Comparison of ENCODE assay signal across 9 cellular contexts in the genomic region with DNA sequence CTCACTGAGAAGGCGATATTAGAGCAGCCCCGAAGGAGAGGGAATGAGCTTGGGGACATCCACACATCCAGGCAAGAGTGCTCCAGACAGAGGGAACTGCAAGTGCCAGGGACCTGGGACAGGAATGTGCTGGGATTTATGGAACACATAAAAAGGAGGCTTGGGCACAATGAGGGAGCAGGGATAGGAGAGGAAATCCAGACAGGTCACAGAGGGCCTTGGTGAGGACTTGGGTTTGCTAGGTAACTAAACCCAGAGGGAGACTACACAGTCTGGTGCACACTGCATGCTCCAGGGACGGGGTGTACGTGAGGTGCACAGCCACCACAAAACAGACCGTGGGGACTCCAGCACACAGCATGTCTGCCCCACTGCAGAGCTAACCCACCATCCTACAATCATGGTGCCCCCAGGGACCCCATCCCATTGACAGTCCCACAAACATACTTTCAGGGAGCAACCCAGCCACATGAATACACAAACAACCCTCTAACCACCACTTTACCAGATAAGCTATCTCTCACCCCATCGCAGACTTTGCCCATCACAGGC. TPM values are rescaled to one million over a fixed set of nuclear protein-coding genes. Genes with fewer than 3 reads are reported as not detected.
DNase-seq lines count a peak whose midpoint lies in the region; ATAC-seq, FAIRE-seq and TF ChIP-seq lines count a peak whose summit lies in the region.
"Had no signal": no experiment of that assay in that cellular context is flagged by ENCODE, and none has a peak within 500 bp of the region (broad histone marks: within the 10 kb centered on the region; RNA-seq: fewer than 3 reads in every experiment).

No MANE protein-coding gene starts in this region.

- no peaks in the 10 kb centered on the region for H3K9me3 Mint-ChIP-seq in mesothelial cell of epicardium

- WGBS in heart right ventricle, 2 donors = 65 to 69% methylated on average over 6 of the region's 6 CpGs

- H3K4me3 ChIP-seq in heart right ventricle = no peak overlapping the region
- H3K4me3 ChIP-seq in adipocyte (ENCODE audit: low read length) = no peak overlapping the region
- H3K4me3 ChIP-seq in vagina = no peak overlapping the region

- H3K27me3 Mint-ChIP-seq in mesothelial cell of epicardium (ENCODE audit: low read depth) = no peaks in the 10 kb centered on the region

- TF ChIP-seq CTCF in heart right ventricle (IDR thresholded peaks at IDR 0.05) = no peak
- no peak for TF ChIP-seq CTCF in mesothelial cell of epicardium (IDR thresholded peaks at IDR 0.05; ENCODE audit: unreplicated experiment)
- no peak for TF ChIP-seq CTCF in vagina (IDR thresholded peaks at IDR 0.05)

- H3K4me1 ChIP-seq in heart right ventricle (peaks cover 16 to 89% (median 46%) of the 10 kb centered on the region in 9 donors), adipocyte (ENCODE audit: control insufficient read depth, insufficient read depth, low read length) (peaks cover 40% of the 10 kb centered on the region), vagina (peaks cover 74% of the 10 kb centered on the region)

- peak overlapping the region; percentile 95 to 100 (median 99) for H3K27ac ChIP-seq in heart right ventricle
- peak overlapping the region; percentile 100 for H3K27ac ChIP-seq in vagina

- H3K27ac Mint-ChIP-seq in mesothelial cell of epicardium = peak overlapping the region; percentile 100

- DNase-seq in heart right ventricle (no peak), left cardiac atrium (no peak), adipocyte (ENCODE audit: low read depth) (no peak), mesothelial cell of epicardium (ENCODE audit: low spot score in 2 of 2, unreplicated experiment in 2 of 2) (no peak), vagina (ENCODE audit: extremely low spot score in 2 of 2) (no peak), NCI-H748 treated with DMSO at 0.1 percent for 48 hours (lab: John Stamatoyannopoulos, UW) (no peak), urothelium cell line (ENCODE audit: low spot score) (no peak), NCI-H1930 (lab: John Stamatoyannopoulos, UW) (no peak)

- intact Hi-C loops in heart right ventricle (cut with DNase I) (no loop called here), left cardiac atrium (cut with DNase I) (no loop called here), vagina (cut with DNase I) (no loop called here)

- no peak for FAIRE-seq in urothelium cell line (lab: Jason Lieb, UNC)
- FAIRE-seq: G401.6 had no signal

- H3K4me1 Mint-ChIP-seq in mesothelial cell of epicardium = peaks cover 16% of the 10 kb centered on the region

- H3K36me3 Mint-ChIP-seq in mesothelial cell of epicardium = peaks cover 9% of the 10 kb centered on the region

- peak overlapping the region; percentile 20 for H3K9ac ChIP-seq in adipocyte (ENCODE audit: low read length)

- ATAC-seq in heart right ventricle (no peak), left cardiac atrium (no peak)

- TF ChIP-seq POLR2A in vagina (IDR thresholded peaks at IDR 0.05) = no peak

- H3K4me3 Mint-ChIP-seq in mesothelial cell of epicardium = no peak overlapping the region

- H3K27me3 ChIP-seq in heart right ventricle (no peaks in the 10 kb centered on the region), adipocyte (replicated peaks; ENCODE audit: control insufficient read depth, insufficient read depth, low read length) (no peaks in the 10 kb centered on the region), vagina (no peaks in the 10 kb centered on the region)

- H3K9me3 ChIP-seq in heart right ventricle (no peaks in the 10 kb centered on the region), adipocyte (ENCODE audit: control insufficient read depth, low read length) (no peaks in the 10 kb centered on the region), vagina (no peaks in the 10 kb centered on the region)

- H3K36me3 ChIP-seq in heart right ventricle (peaks cover 0 to 23% (median 0%) of the 10 kb centered on the region in 9 donors), adipocyte (ENCODE audit: control insufficient read depth, insufficient read depth, low read length, severe bottlenecking) (no peaks in the 10 kb centered on the region), vagina (no peaks in the 10 kb centered on the region)

RNA-seq across cellular contexts. Expression of a gene that starts 5.6 kb away (rescaled TPM):
- total RNA-seq in heart right ventricle (100 to 1,000 TPM in 2 of 10 donors, 10 to 100 TPM in 8; 22.8 to 194 (median 48.1) TPM), left cardiac atrium (100 to 1,000 TPM in 1 of 2 donors, 10 to 100 TPM in 1; 93.5 to 156 TPM), mesothelial cell of epicardium (111 to 113 TPM (median 111 TPM) in 3 replicates), vagina (631 TPM)
- 10 to 100 TPM; 60.2 to 63.2 TPM for polyA plus RNA-seq in heart right ventricle

RNA-seq across cellular contexts. Expression of a gene that starts 9.9 kb away (rescaled TPM):
- 10 to 100 TPM; 22.9 to 32.3 (median 27.1) TPM for total RNA-seq in heart right ventricle
- 10 to 100 TPM; 16.2 to 30.8 TPM for polyA plus RNA-seq in heart right ventricle
- total RNA-seq in left cardiac atrium = 10 to 100 TPM; 21.3 to 25.1 TPM
- 35.6 to 39.2 TPM (median 36.1 TPM) in 3 replicates for total RNA-seq in mesothelial cell of epicardium
- 37.8 TPM for total RNA-seq in vagina

RNA-seq across cellular contexts. Expression of a gene that starts 10.2 kb away (rescaled TPM):
- total RNA-seq in heart right ventricle = 10 to 100 TPM; 34.3 to 46.4 (median 38.8) TPM
- 10 to 100 TPM; 24.1 to 48.2 TPM for polyA plus RNA-seq in heart right ventricle
- total RNA-seq in left cardiac atrium = 10 to 100 TPM; 34.5 to 38.4 TPM
- 41.4 to 47.8 TPM (median 42.9 TPM) in 3 replicates for total RNA-seq in mesothelial cell of epicardium
- 70.2 TPM for total RNA-seq in vagina

RNA-seq across cellular contexts. Expression of a gene that starts 11.4 kb away (rescaled TPM):
- total RNA-seq in heart right ventricle (10 to 100 TPM in 9 of 10 donors, 1 to 10 TPM in 1; 8.3 to 23.1 (median 15.1) TPM), left cardiac atrium (10 to 100 TPM; 13.7 to 28.0 TPM), mesothelial cell of epicardium (160 to 172 TPM (median 164 TPM) in 3 replicates), vagina (18.9 TPM)
- polyA plus RNA-seq in heart right ventricle = 10 to 100 TPM in 1 of 2 donors, 1 to 10 TPM in 1; 6.9 to 22.7 TPM

RNA-seq across cellular contexts. Expression of a gene that starts 34.7 kb away (rescaled TPM):
- total RNA-seq in heart right ventricle (1,000 to 10,000 TPM in 7 of 10 donors, 100 to 1,000 TPM in 3; 936 to 1,726 (median 1,424) TPM), left cardiac atrium (1,000 to 10,000 TPM; 1,273 to 1,597 TPM), mesothelial cell of epicardium (1,616 to 1,722 TPM (median 1,707 TPM) in 3 replicates), vagina (3,724 TPM)
- polyA plus RNA-seq in heart right ventricle = 1,000 to 10,000 TPM in 1 of 2 donors, 100 to 1,000 TPM in 1; 974 to 3,280 TPM
